ENCODE assay signal across 1 cellular context in the genomic region with DNA sequence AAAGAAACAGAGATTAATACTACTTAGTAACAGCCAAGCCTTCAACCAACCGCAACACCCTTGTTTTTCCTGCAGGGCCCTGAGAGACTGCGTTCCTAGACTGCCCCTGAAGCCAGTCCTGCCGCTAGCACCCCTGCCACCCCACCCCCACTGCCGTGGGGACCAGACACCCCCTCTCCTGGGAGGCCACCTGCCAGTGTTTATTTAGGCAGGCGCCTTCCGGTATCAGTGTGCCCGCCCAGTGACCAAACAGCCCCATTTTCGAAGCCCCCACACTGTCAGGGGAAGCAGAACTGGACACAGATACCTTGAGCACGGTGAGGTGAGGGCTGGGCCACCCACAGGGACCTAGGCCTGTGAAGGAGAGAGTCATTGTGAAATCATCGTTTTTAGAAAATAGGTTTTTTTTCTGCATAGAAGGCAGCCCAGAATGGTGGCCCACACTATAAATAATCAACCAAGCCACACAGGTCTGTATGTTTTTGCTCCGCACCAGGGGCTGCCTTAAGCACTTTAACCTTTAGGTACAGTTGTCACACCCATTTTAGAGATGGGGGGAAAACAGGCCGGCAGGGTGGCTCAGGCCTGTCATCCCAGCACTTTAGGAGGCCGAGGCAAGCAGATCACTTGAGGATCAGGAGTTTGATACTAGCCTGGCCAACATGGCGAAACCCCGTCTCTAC.
TF ChIP-seq lines count a peak whose summit lies in the region.

No MANE protein-coding gene starts in this region.

TF ChIP-seq in HepG2, 621 proteins besides CTCF, POLR2A, EP300 and RAD21 (continued from another document):
- no peak for TF ChIP-seq PRDM15 (CRISPR knock-in tag; IDR thresholded peaks at IDR 0.05)
- TF ChIP-seq TBX3 (IDR thresholded peaks at IDR 0.05; ENCODE audit: borderline replicate concordance) = 0 out of 2 replicates have a peak, but pooled peaks have one; percentile 14
- TF ChIP-seq, protein P1, sequence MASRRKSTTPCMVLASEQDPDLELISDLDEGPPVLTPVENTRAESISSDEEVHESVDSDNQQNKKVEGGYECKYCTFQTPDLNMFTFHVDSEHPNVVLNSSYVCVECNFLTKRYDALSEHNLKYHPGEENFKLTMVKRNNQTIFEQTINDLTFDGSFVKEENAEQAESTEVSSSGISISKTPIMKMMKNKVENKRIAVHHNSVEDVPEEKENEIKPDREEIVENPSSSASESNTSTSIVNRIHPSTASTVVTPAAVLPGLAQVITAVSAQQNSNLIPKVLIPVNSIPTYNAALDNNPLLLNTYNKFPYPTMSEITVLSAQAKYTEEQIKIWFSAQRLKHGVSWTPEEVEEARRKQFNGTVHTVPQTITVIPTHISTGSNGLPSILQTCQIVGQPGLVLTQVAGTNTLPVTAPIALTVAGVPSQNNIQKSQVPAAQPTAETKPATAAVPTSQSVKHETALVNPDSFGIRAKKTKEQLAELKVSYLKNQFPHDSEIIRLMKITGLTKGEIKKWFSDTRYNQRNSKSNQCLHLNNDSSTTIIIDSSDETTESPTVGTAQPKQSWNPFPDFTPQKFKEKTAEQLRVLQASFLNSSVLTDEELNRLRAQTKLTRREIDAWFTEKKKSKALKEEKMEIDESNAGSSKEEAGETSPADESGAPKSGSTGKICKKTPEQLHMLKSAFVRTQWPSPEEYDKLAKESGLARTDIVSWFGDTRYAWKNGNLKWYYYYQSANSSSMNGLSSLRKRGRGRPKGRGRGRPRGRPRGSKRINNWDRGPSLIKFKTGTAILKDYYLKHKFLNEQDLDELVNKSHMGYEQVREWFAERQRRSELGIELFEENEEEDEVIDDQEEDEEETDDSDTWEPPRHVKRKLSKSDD (CRISPR knock-in tag; IDR thresholded peaks at IDR 0.05; ENCODE audit: low read depth) = no peak
- no peak for TF ChIP-seq MBD4 (IDR thresholded peaks at IDR 0.05; ENCODE audit: borderline replicate concordance, low read length)
